Comparison of ENCODE assay signal across 10 cellular contexts in the genomic region with DNA sequence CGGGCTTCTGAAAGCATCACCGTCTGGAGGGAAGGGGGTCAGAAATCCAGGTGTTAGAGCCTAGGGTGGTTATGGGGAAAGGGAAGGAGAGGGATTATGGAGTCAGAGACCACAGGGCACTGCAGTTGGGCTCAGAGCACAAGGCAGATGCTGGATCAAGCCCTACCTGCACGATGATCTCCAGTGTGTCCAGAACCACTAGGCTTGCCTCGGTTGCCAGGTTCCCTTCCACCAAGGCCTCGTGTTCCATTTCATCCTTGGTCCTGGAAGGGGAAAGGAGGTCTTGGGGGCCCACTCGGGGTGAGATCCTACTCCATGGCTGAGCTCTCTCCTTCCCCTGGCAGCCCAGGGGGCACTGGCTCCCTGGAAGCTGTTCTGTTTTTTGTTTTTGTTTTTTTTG. TPM values are rescaled to one million over a fixed set of nuclear protein-coding genes. Genes with fewer than 3 reads are reported as not detected.
"Had no signal": no experiment of that assay in that cellular context is flagged by ENCODE, and none has a peak within 500 bp of the region (broad histone marks: within the 10 kb centered on the region; RNA-seq: fewer than 3 reads in every experiment).

No MANE protein-coding gene starts in this region.

- H3K36me3 Mint-ChIP-seq: IgD-negative memory B cell had no signal

- ATAC-seq: K562 had no signal

- H3K27me3 Mint-ChIP-seq: IgD-negative memory B cell had no signal

- H3K4me2 ChIP-seq: KMS-11 had no signal

- H3K27ac Mint-ChIP-seq: IgD-negative memory B cell had no signal

- H3K4me3 ChIP-seq: K562 had no signal

- H3K4me3 Mint-ChIP-seq: IgD-negative memory B cell had no signal

- H3K9me3 Mint-ChIP-seq: IgD-negative memory B cell had no signal

- H3K9ac ChIP-seq: KMS-11 had no signal

- FAIRE-seq: HTR-8/SVneo, K562 had no signal

- DNase-seq: IMR-90, KBM-7, KG1 had no signal

- H3K27ac ChIP-seq: HL-60, KMS-11 had no signal

RNA-seq across cellular contexts. Expression of a gene that starts 17.0 kb away (rescaled TPM):
- polyA plus RNA-seq: IgD-negative memory B cell had no signal

RNA-seq across cellular contexts. Expression of a gene that starts 25.0 kb away (rescaled TPM):
- total RNA-seq: HT-29, HT1080, IMR-90, K562 had no signal
- polyA plus RNA-seq: IgD-negative memory B cell, IMR-90, K562 had no signal

RNA-seq across cellular contexts. Expression of a gene that starts 58.8 kb away (rescaled TPM):
- polyA plus RNA-seq: IgD-negative memory B cell had no signal
